8 cellular contexts compared by ENCODE assay signal in genomic region chr6:29942275-29943052, GRCh38.
DNase-seq lines count a peak whose midpoint lies in the region; ATAC-seq, FAIRE-seq and TF ChIP-seq lines count a peak whose summit lies in the region.

Gene HLA-A (plus strand): TSS chr6:29942532. CDS start chr6:29942554, 22 bp downstream.

- H3K4me1 ChIP-seq in OCI-LY3 (ENCODE audit: low read length), result peaks cover 16% of the 10 kb centered on the region

- peaks cover 15% of the 10 kb centered on the region for H4K20me1 ChIP-seq in OCI-LY3 (ENCODE audit: insufficient read depth, low read length)

- no peak for FAIRE-seq in D721Med (lab: Jason Lieb, UNC)

- peak within 1 kb of the TSS; percentile 36; the same call in 1 of the 2 replicates for H2AFZ ChIP-seq in OCI-LY3 (ENCODE audit: low read depth, low read length)

- peaks cover 28% of the 10 kb centered on the region for H3K79me2 ChIP-seq in OCI-LY3 (ENCODE audit: low read length)

- peaks cover 15% of the 10 kb centered on the region for H3K36me3 ChIP-seq in OCI-LY3 (replicated peaks; ENCODE audit: low read depth, low read length)

- H3K27ac ChIP-seq in OCI-LY3 (ENCODE audit: low read length), result peak within 1 kb of the TSS; percentile 74

- DNase-seq in D721Med (ENCODE audit: insufficient read length, low spot score), result peak; percentile 77
- peak; percentile 83 for DNase-seq in HuH-7.5 (ENCODE audit: low spot score)
- DNase-seq in activated T-cell treated with anti-CD3 and anti-CD28 coated beads for 24 hours (ENCODE audit: low read depth), result peak; percentile 88
- peak; percentile 88 for DNase-seq in epidermal melanocyte (ENCODE audit: insufficient read length, low spot score)
- peak; percentile 91 for DNase-seq in middle frontal gyrus (ENCODE audit: extremely low spot score, low spot score)
- peak; percentile 88 to 90 for DNase-seq in stimulated activated CD8-positive, alpha-beta memory T cell treated with anti-CD3 and anti-CD28 coated beads, Interleukin-2, amount 100 ng/mL, for 1 hour (ENCODE audit: low read depth in 2 of 2)

- H3K9me3 ChIP-seq in OCI-LY3 (ENCODE audit: insufficient read depth, low read length), result no peaks in the 10 kb centered on the region

- TF ChIP-seq CTCF in D721Med (IDR thresholded peaks at IDR 0.05; ENCODE audit: insufficient read depth, missing control alignments), result no peak
- TF ChIP-seq CTCF in OCI-LY3 (IDR thresholded peaks at IDR 0.05; ENCODE audit: low read depth, low read length), result no peak

- peak within 1 kb of the TSS; percentile 97 for H3K4me3 ChIP-seq in OCI-LY3 (ENCODE audit: low read length)

- peak within 1 kb of the TSS; percentile 80 for H3K4me2 ChIP-seq in OCI-LY3 (ENCODE audit: low read length)

- no peaks in the 10 kb centered on the region for H3K27me3 ChIP-seq in OCI-LY3 (ENCODE audit: low read depth, low read length)

- peak within 1 kb of the TSS; percentile 98 for H3K9ac ChIP-seq in OCI-LY3 (ENCODE audit: low read length)

- ATAC-seq in GM21526 (IDR thresholded peaks at IDR 0.05; ENCODE audit: low FRiP score, unreplicated experiment), result peak; percentile 88

Comparison
In these comparisons a context has a peak if more than half of its experiments do, and no peak if none do; other contexts are left out.
1. Peak in every context shown above with its lines: DNase-seq, ATAC-seq, H3K4me3 ChIP-seq and H3K27ac ChIP-seq.